Comparison of ENCODE assay signal across 14 cellular contexts in genomic region chr1:156463874-156464273, GRCh38. TPM values are rescaled to one million over a fixed set of nuclear protein-coding genes. Genes with fewer than 3 reads are reported as not detected.
DNase-seq lines count a peak whose midpoint lies in the region; ATAC-seq and TF ChIP-seq lines count a peak whose summit lies in the region.
"Had no signal": no experiment of that assay in that cellular context is flagged by ENCODE, and none has a peak within 500 bp of the region (broad histone marks: within the 10 kb centered on the region; RNA-seq: fewer than 3 reads in every experiment).

No MANE protein-coding gene starts in this region.

- peaks cover 31% of the 10 kb centered on the region for H3K4me1 ChIP-seq in RWPE2 (ENCODE audit: insufficient read depth, poor library complexity, severe bottlenecking)
- H3K4me1 ChIP-seq in muscle layer of duodenum (ENCODE audit: control insufficient read depth in 1 of 2, insufficient read depth in 2 of 2, low read length in 2 of 2): peaks cover 18 to 33% of the 10 kb centered on the region in 2 donors
- peaks cover 18 to 34% of the 10 kb centered on the region in 2 donors for H3K4me1 ChIP-seq in thyroid gland

- H3K9me3 ChIP-seq in RWPE2 (ENCODE audit: severe bottlenecking) (no peaks in the 10 kb centered on the region), muscle layer of duodenum (ENCODE audit: control insufficient read depth in 1 of 2, low read length in 2 of 2) (no peaks in the 10 kb centered on the region), thyroid gland (no peaks in the 10 kb centered on the region)
- H3K9me3 ChIP-seq: Peyer's patch had no signal

- intact Hi-C loops in thyroid gland (cut with DNase I): loop anchor here (5.0 kb wide), 1 partner anchor 33 kb away; no protein-coding TSS in a partner anchor

- ATAC-seq in RWPE2 (ENCODE audit: low read depth) (peak; percentile 11; the same call in 2 of the 3 replicates), GM21576 (IDR thresholded peaks at IDR 0.05; ENCODE audit: unreplicated experiment) (no peak), HG03097 (IDR thresholded peaks at IDR 0.05; ENCODE audit: low FRiP score, unreplicated experiment) (no peak)

- no peak overlapping the region for H3K4me3 ChIP-seq in RWPE2 (ENCODE audit: severe bottlenecking)
- no peak overlapping the region for H3K4me3 ChIP-seq in fibroblast of mammary gland (ENCODE audit: control insufficient read depth, low read depth, low read length)
- H3K4me3 ChIP-seq in muscle layer of duodenum (ENCODE audit: low read depth in 1 of 2, low read length in 2 of 2): no peak overlapping the region
- H3K4me3 ChIP-seq in thyroid gland (replicated peaks in 1 of 3): no peak overlapping the region
- H3K4me3 ChIP-seq: Peyer's patch had no signal

- DNase-seq in RWPE2 (ENCODE audit: low spot score): no peak
- peak; percentile 44 for DNase-seq in fibroblast of mammary gland (ENCODE audit: low read depth)
- peak; percentile 30 to 35 for DNase-seq in thyroid gland
- no peak for DNase-seq in glomerular visceral epithelial cell (ENCODE audit: extremely low spot score)
- no peak for DNase-seq in DMS153 (lab: John Stamatoyannopoulos, UW)
- DNase-seq: activated CD4-positive, alpha-beta T cell treated with anti-CD3 and anti-CD28 coated beads, Interleukin-2, amount 50 U/mL, for 48 hours; activated naive CD4-positive, alpha-beta T cell treated with Interleukin-2 at 50 U/mL for 16 hours; HFFc6; NCI-H1092; Peyer's patch; T-helper 9 cell had no signal

- H3K27ac ChIP-seq in RWPE2 (ENCODE audit: poor library complexity, severe bottlenecking) (peak overlapping the region; percentile 58), muscle layer of duodenum (ENCODE audit: low read length) (peak overlapping the region; percentile 74), thyroid gland (peak overlapping the region; percentile 26 to 47 (median 45))

- H3K27me3 ChIP-seq in RWPE2 (ENCODE audit: insufficient read depth, poor library complexity, severe bottlenecking): no peaks in the 10 kb centered on the region
- H3K27me3 ChIP-seq in muscle layer of duodenum (ENCODE audit: low read depth, low read length): no peaks in the 10 kb centered on the region
- H3K27me3 ChIP-seq in thyroid gland: no peaks in the 10 kb centered on the region
- H3K27me3 ChIP-seq: Peyer's patch had no signal

- no peak for TF ChIP-seq CTCF in RWPE2 (IDR thresholded peaks at IDR 0.05; ENCODE audit: poor library complexity, severe bottlenecking)
- TF ChIP-seq CTCF in fibroblast of mammary gland (conservative IDR thresholded peaks at IDR 0.05; ENCODE audit: control insufficient read depth, insufficient read depth, low read depth, low read length): no peak
- TF ChIP-seq CTCF in thyroid gland (IDR thresholded peaks at IDR 0.05): no peak

- H3K36me3 ChIP-seq in RWPE2 (ENCODE audit: low read depth): peaks cover 9% of the 10 kb centered on the region; the same call in 1 of the 2 replicates
- peaks cover 12 to 31% of the 10 kb centered on the region in 2 donors for H3K36me3 ChIP-seq in muscle layer of duodenum (ENCODE audit: control insufficient read depth in 1 of 2, insufficient read depth in 2 of 2, low read length in 2 of 2)
- H3K36me3 ChIP-seq in thyroid gland: peaks cover 24 to 29% of the 10 kb centered on the region in 2 donors

- 72 to 74% methylated on average over 4 of the region's 4 CpGs for WGBS in thyroid gland, 2 donors

- no peak for TF ChIP-seq POLR2A in thyroid gland (IDR thresholded peaks at IDR 0.05)

RNA-seq across cellular contexts. Expression of gene MEF2D, which starts 36.7 kb away (rescaled TPM):
- 10 to 100 TPM; 26.4 to 80.6 (median 32.0) TPM for total RNA-seq in thyroid gland

Comparison
In these comparisons a context has a peak if more than half of its experiments do, and no peak if none do; other contexts are left out.
1. DNase-seq: peak in fibroblast of mammary gland (single experiment) and thyroid gland (2 of 2); none in RWPE2 (single experiment), glomerular visceral epithelial cell (single experiment) and DMS153 (single experiment).
2. Peak in every context shown above with its lines, with median percentiles within 50 percentile points of each other: H3K27ac ChIP-seq.